In the genomic region with DNA sequence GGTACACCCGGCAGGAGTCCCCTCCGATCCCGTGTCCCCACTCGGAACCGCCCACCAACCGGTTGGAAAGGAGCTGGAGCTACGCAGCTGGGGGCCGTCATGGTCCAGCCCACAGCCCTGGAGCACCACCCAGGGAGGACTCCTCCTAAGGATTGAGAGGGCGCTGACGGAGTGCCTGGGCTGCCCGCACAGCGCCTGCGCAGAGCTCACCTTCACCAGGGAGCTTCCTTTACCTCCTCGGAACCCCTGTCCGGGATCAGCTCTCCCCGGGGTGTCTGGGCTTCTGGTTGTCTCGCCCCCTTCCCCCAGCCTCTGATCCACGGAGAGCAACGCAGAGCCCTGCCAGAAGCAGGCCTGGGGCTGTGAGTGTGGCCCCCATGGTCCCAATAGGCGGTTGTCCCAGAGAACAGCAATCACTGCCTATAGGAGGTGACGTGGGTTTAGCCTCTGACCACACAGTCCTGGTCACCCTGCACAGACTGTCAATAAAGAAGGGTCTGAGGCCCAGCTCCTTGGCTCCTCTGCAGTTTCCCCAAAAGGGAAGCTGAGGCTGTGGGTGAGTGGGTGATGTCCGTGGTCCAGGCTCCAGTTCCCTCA, we compare ENCODE assay signal across 13 cellular contexts. TPM values are rescaled to one million over a fixed set of nuclear protein-coding genes. Genes with fewer than 3 reads are reported as not detected.
A peak's percentile ranks its signal among the peaks of the same experiment; 100 is the strongest.
DNase-seq lines count a peak whose midpoint lies in the region; ATAC-seq, FAIRE-seq and TF ChIP-seq lines count a peak whose summit lies in the region.
"Had no signal": no experiment of that assay in that cellular context is flagged by ENCODE, and none has a peak within 500 bp of the region (broad histone marks: within the 10 kb centered on the region; RNA-seq: fewer than 3 reads in every experiment).

No MANE protein-coding gene starts in this region.

- H3K9me2 ChIP-seq in HCT116 (ENCODE audit: insufficient read depth), result no peaks in the 10 kb centered on the region

- WGBS in A549 (ENCODE audit: missing lambda C conversion rate), result 85% methylated on average over 21 of the region's 22 CpGs
- WGBS in endodermal cell (ENCODE audit: insufficient coverage in 1 of 2, insufficient read length in 1 of 2), 2 experiments, result 25 to 36% methylated on average over 15 to 22 of the region's 22 CpGs

- RAD21 ChIA-PET in HCT116 (lab: Charles Lee; ENCODE audit: low non-redundant PET in 1 of 2, low total read pairs in 2 of 2, uncharacterized antibody in 2 of 2, unreplicated experiment in 2 of 2), result no interaction called here

- H3K27me3 ChIP-seq in HCT116 (ENCODE audit: insufficient read depth, low read length), result no peaks in the 10 kb centered on the region
- H3K27me3 ChIP-seq in endodermal cell (ENCODE audit: control insufficient read depth, insufficient read depth, low read length, poor library complexity, severe bottlenecking), result peaks cover 78% of the 10 kb centered on the region
- H3K27me3 ChIP-seq in naive thymus-derived CD4-positive, alpha-beta T cell (ENCODE audit: control insufficient read depth in 2 of 2, insufficient read depth in 2 of 2, low read length in 2 of 2), result no peaks in the 10 kb centered on the region

- peak overlapping the region; percentile 55 for H3K4me3 Mint-ChIP-seq in endodermal cell
- peak overlapping the region in 6 of 10 donors; percentile 46 to 76 (median 60) for H3K4me3 Mint-ChIP-seq in naive thymus-derived CD4-positive, alpha-beta T cell

- H3K9ac ChIP-seq in HCT116 (ENCODE audit: low read length), result peak overlapping the region; percentile 53
- H3K9ac ChIP-seq in endodermal cell (ENCODE audit: extremely low read depth, low read length, poor library complexity, severe bottlenecking), result no peak overlapping the region

- H3K9me3 Mint-ChIP-seq in endodermal cell, result peaks cover 22% of the 10 kb centered on the region
- H3K9me3 Mint-ChIP-seq in naive thymus-derived CD4-positive, alpha-beta T cell, result peaks cover 0 to 10% (median 4%) of the 10 kb centered on the region in 11 donors

- no peak for TF ChIP-seq EP300 in A549 (IDR thresholded peaks at IDR 0.05)

- peaks cover 20% of the 10 kb centered on the region for H3K4me1 Mint-ChIP-seq in endodermal cell
- H3K4me1 Mint-ChIP-seq in naive thymus-derived CD4-positive, alpha-beta T cell, result peaks cover 0 to 19% (median 12%) of the 10 kb centered on the region in 7 donors

- H3K79me2 ChIP-seq in HCT116 (ENCODE audit: insufficient read depth, low read length), result no peaks in the 10 kb centered on the region

- no peak overlapping the region for H3K27ac Mint-ChIP-seq in endodermal cell
- no peak overlapping the region for H3K27ac Mint-ChIP-seq in naive thymus-derived CD4-positive, alpha-beta T cell

- intact Hi-C loops in HCT116 (cut with micrococcal nuclease), result no loop called here
- intact Hi-C loops in naive thymus-derived CD4-positive, alpha-beta T cell (cut with micrococcal nuclease), result no loop called here

- H3K36me3 ChIP-seq in HCT116 (ENCODE audit: control insufficient read depth in 1 of 2, insufficient read depth in 2 of 2, low read length in 2 of 2) (no peaks in the 10 kb centered on the region), endodermal cell (ENCODE audit: control insufficient read depth, insufficient read depth, low read length) (no peaks in the 10 kb centered on the region)
- H3K36me3 ChIP-seq in naive thymus-derived CD4-positive, alpha-beta T cell (ENCODE audit: control insufficient read depth in 2 of 3, insufficient read depth in 3 of 3, low read length in 3 of 3), result no peaks in the 10 kb centered on the region

- peak overlapping the region; percentile 46 for H3K4me3 ChIP-seq in A549
- peak overlapping the region; percentile 51 to 66 for H3K4me3 ChIP-seq in HCT116 (replicated peaks in 1 of 2; ENCODE audit: low read depth in 1 of 2, low read length in 2 of 2)
- peak overlapping the region; percentile 70 for H3K4me3 ChIP-seq in endodermal cell (ENCODE audit: low read length)
- no peak overlapping the region for H3K4me3 ChIP-seq in naive thymus-derived CD4-positive, alpha-beta T cell (ENCODE audit: low read length)

- no peaks in the 10 kb centered on the region for H4K20me1 ChIP-seq in HCT116 (ENCODE audit: insufficient read depth)

- H3K4me1 ChIP-seq in A549 (no peaks in the 10 kb centered on the region), HCT116 (ENCODE audit: control insufficient read depth in 1 of 2, insufficient read depth in 2 of 2, low read length in 2 of 2) (peaks cover 2 to 16% of the 10 kb centered on the region in 2 experiments; a peak in 2 of 4 replicates), endodermal cell (ENCODE audit: control insufficient read depth, insufficient read depth, low read length) (no peaks in the 10 kb centered on the region)
- peaks cover 0 to 10% of the 10 kb centered on the region in 2 donors for H3K4me1 ChIP-seq in naive thymus-derived CD4-positive, alpha-beta T cell (ENCODE audit: control insufficient read depth in 2 of 2, insufficient read depth in 2 of 2, low read length in 2 of 2)

- no peak for TF ChIP-seq RAD21 in A549 (conservative IDR thresholded peaks at IDR 0.05 in 1 of 2, IDR thresholded peaks at IDR 0.05 in 1 of 2)
- TF ChIP-seq RAD21 in HCT116 (IDR thresholded peaks at IDR 0.05; ENCODE audit: low read depth), result no peak

- ATAC-seq in A549, result no peak
- peak; percentile 78 for ATAC-seq in HCT116
- ATAC-seq in naive thymus-derived CD4-positive, alpha-beta T cell, result no peak
- no peak for ATAC-seq in SK-N-SH treated with all-trans-retinoic acid at 6 μM for 48 hours
- ATAC-seq in GM18907 (IDR thresholded peaks at IDR 0.05; ENCODE audit: unreplicated experiment), result no peak

- TF ChIP-seq CTCF in A549 (IDR thresholded peaks at IDR 0.05), result no peak
- no peak for TF ChIP-seq CTCF in HCT116 (IDR thresholded peaks at IDR 0.05 in 2 of 3, conservative IDR thresholded peaks at IDR 0.05 in 1 of 3; ENCODE audit: borderline replicate concordance in 1 of 3, insufficient read depth in 1 of 3, low read depth in 2 of 3, low read length in 2 of 3)
- no peak for TF ChIP-seq CTCF in endodermal cell (conservative IDR thresholded peaks at IDR 0.05)

- H3K27me3 Mint-ChIP-seq in endodermal cell (ENCODE audit: insufficient read depth), result peaks cover 92% of the 10 kb centered on the region
- peaks cover 36 to 67% (median 39%) of the 10 kb centered on the region in 5 donors for H3K27me3 Mint-ChIP-seq in naive thymus-derived CD4-positive, alpha-beta T cell

- H3K9me3 ChIP-seq in A549 (peaks cover 3% of the 10 kb centered on the region; the same call in 1 of the 3 replicates), HCT116 (ENCODE audit: control insufficient read depth in 1 of 2, insufficient read depth in 1 of 2, low read depth in 1 of 2, low read length in 2 of 2) (no peaks in the 10 kb centered on the region), endodermal cell (ENCODE audit: control insufficient read depth, low read length) (peaks cover 18% of the 10 kb centered on the region)
- no peaks in the 10 kb centered on the region for H3K9me3 ChIP-seq in naive thymus-derived CD4-positive, alpha-beta T cell (ENCODE audit: control insufficient read depth in 2 of 3, low read length in 3 of 3)

- H3K36me3 Mint-ChIP-seq in endodermal cell (ENCODE audit: low read depth), result peaks cover 3% of the 10 kb centered on the region
- peaks cover 0 to 8% (median 0%) of the 10 kb centered on the region in 5 donors for H3K36me3 Mint-ChIP-seq in naive thymus-derived CD4-positive, alpha-beta T cell

- POLR2A ChIA-PET in A549 (lab: Yijun Ruan, JAX), result no interaction called here
- POLR2A ChIA-PET in HCT116 (lab: Charles Lee), result interaction anchor here (0.6 to 0.9 kb wide), 2 partner anchors 8 to 541 kb away, joined by 3 to 5 read pairs; no protein-coding TSS in a partner anchor
- POLR2A ChIA-PET in naive thymus-derived CD4-positive, alpha-beta T cell (lab: Charles Lee), result no interaction called here

- H3K27ac ChIP-seq in A549 (peak overlapping the region in 1 of 2 experiments; percentile 68; a peak in 3 of 6 replicates), HCT116 (ENCODE audit: low read depth, low read length) (peak overlapping the region; percentile 58; the same call in 1 of the 2 replicates), endodermal cell (ENCODE audit: low read depth, low read length) (no peak overlapping the region)
- no peak overlapping the region for H3K27ac ChIP-seq in naive thymus-derived CD4-positive, alpha-beta T cell (ENCODE audit: low read depth, low read length)

- TF ChIP-seq POLR2A in A549 (IDR thresholded peaks at IDR 0.05; ENCODE audit: low read length) (no peak), HCT116 (IDR thresholded peaks at IDR 0.05; ENCODE audit: borderline replicate concordance, extremely low read depth, insufficient read depth, insufficient read length) (no peak)

- H2AFZ ChIP-seq in HCT116 (ENCODE audit: low read depth, low read length, poor library complexity, severe bottlenecking), result peak overlapping the region; percentile 45

- DNase-seq in A549 (ENCODE audit: low read depth in 1 of 2, low spot score in 1 of 2), result no peak
- DNase-seq in HCT116 (ENCODE audit: low read depth, low spot score), result peak; percentile 32
- DNase-seq in endodermal cell, result peak; percentile 80
- no peak for DNase-seq in naive thymus-derived CD4-positive, alpha-beta T cell
- no peak for DNase-seq in NOMO-1 (lab: John Stamatoyannopoulos, UW; ENCODE audit: unreplicated experiment in 2 of 2)
- no peak for DNase-seq in middle frontal gyrus (ENCODE audit: extremely low spot score, low spot score)
- DNase-seq: C1 segment of cervical spinal cord; effector CD4-positive, alpha-beta T cell; substantia nigra had no signal

- FAIRE-seq in A549 (lab: Jason Lieb, UNC), result no peak

- BruUV-seq in HCT116 (replicated peaks; lab: Mats Ljungman, UMichigan), result no TSS peak

- H3K4me2 ChIP-seq in A549 (peak overlapping the region; percentile 98), HCT116 (ENCODE audit: low read length) (peak overlapping the region; percentile 83)

- CTCF ChIA-PET in A549 (lab: Yijun Ruan, JAX), result interaction anchor here (1.1 to 1.4 kb wide), 2 partner anchors 8 to 13 kb away, joined by 3 read pairs; no protein-coding TSS in a partner anchor
- CTCF ChIA-PET in HCT116 (lab: Charles Lee), result interaction anchor here (0.7 to 0.8 kb wide), 2 partner anchors 9 to 521 kb away, joined by 3 to 7 read pairs; no protein-coding TSS in a partner anchor
- CTCF ChIA-PET in naive thymus-derived CD4-positive, alpha-beta T cell (lab: Charles Lee), result no interaction called here

RNA-seq across cellular contexts. Expression of a gene that starts 14.6 kb away (rescaled TPM):
- 0.17 and 0.18 TPM in 2 replicates for polyA plus RNA-seq in A549 (2011; rRNA removed)
- polyA plus RNA-seq in A549 (2012; cell fraction: cytosol; rRNA removed), result 0.08 and 0.12 TPM in 2 replicates
- 0.24 and 0.30 TPM in 2 replicates for polyA plus RNA-seq in A549 (2012; cell fraction: nucleus; rRNA removed)
- polyA plus RNA-seq in A549 (2017; fragmentation: RNase III; extraction: RNeasy Plus Mini Kit Qiagen cat#74134 plus additional on column Dnase treatment), result 0.04 to 0.07 TPM in 2 of 3 replicates, not detected in the other
- polyA minus RNA-seq in A549 (2011; rRNA and poly(A)+ RNA removed), result 0.08 and 0.15 TPM in 2 replicates
- 0.10 TPM for total RNA-seq in HCT116 (2021; ENCODE audit: unreplicated experiment)
- 0.05 TPM in 1 of 2 replicates, not detected in the other for polyA plus RNA-seq in HCT116 (2012)
- not detected for total RNA-seq in endodermal cell
- 0.11 TPM for polyA plus RNA-seq in endodermal cell (2013, experiment 1 of 2)
- not detected for polyA plus RNA-seq in endodermal cell (2013, experiment 2 of 2)
- not detected for total RNA-seq in naive thymus-derived CD4-positive, alpha-beta T cell
- not detected for polyA plus RNA-seq in naive thymus-derived CD4-positive, alpha-beta T cell
- total RNA-seq: neural crest cell, SK-MEL-5 had no signal

RNA-seq across cellular contexts. Expression of a gene that starts 34.7 kb away (rescaled TPM):
- 0.05 and 0.11 TPM in 2 replicates for polyA plus RNA-seq in A549 (2011; rRNA removed)
- 0.03 and 0.04 TPM in 2 replicates for polyA plus RNA-seq in A549 (2012; cell fraction: cytosol; rRNA removed)
- 0.02 TPM in 2 replicates for polyA plus RNA-seq in A549 (2012; cell fraction: nucleus; rRNA removed)
- polyA plus RNA-seq in A549 (2017; fragmentation: RNase III; extraction: RNeasy Plus Mini Kit Qiagen cat#74134 plus additional on column Dnase treatment), result not detected in 3 replicates
- 0.24 and 0.29 TPM in 2 replicates for polyA minus RNA-seq in A549 (2011; rRNA and poly(A)+ RNA removed)
- total RNA-seq in HCT116 (2021; ENCODE audit: unreplicated experiment), result not detected
- polyA plus RNA-seq in HCT116 (2012), result not detected in 2 replicates
- not detected for total RNA-seq in endodermal cell
- not detected for polyA plus RNA-seq in endodermal cell (2013, experiment 1 of 2)
- not detected for polyA plus RNA-seq in endodermal cell (2013, experiment 2 of 2)
- not detected for total RNA-seq in naive thymus-derived CD4-positive, alpha-beta T cell
- not detected for polyA plus RNA-seq in naive thymus-derived CD4-positive, alpha-beta T cell
- total RNA-seq: neural crest cell, SK-MEL-5 had no signal

RNA-seq across cellular contexts. Expression of a gene that starts 42.7 kb away (rescaled TPM):
- polyA plus RNA-seq in A549 (2011; rRNA removed) (0.05 and 0.10 TPM in 2 replicates), A549 (2017; fragmentation: RNase III; extraction: RNeasy Plus Mini Kit Qiagen cat#74134 plus additional on column Dnase treatment) (0.18 to 0.31 TPM (median 0.18 TPM) in 3 replicates)
- polyA plus RNA-seq in A549 (2012; cell fraction: cytosol; rRNA removed), result 0.05 and 0.11 TPM in 2 replicates
- 0.20 and 0.22 TPM in 2 replicates for polyA plus RNA-seq in A549 (2012; cell fraction: nucleus; rRNA removed)
- 0.17 TPM in 1 of 2 replicates, not detected in the other for polyA minus RNA-seq in A549 (2011; rRNA and poly(A)+ RNA removed)
- total RNA-seq in HCT116 (2021; ENCODE audit: unreplicated experiment) (0.34 TPM), endodermal cell (not detected)
- 0.05 TPM in 1 of 2 replicates, not detected in the other for polyA plus RNA-seq in HCT116 (2012)
- polyA plus RNA-seq in endodermal cell (2013, experiment 1 of 2), result not detected
- polyA plus RNA-seq in endodermal cell (2013, experiment 2 of 2), result not detected
- under 1 TPM in 2 of 5 experiments, not detected in 3; 0.24 TPM for total RNA-seq in naive thymus-derived CD4-positive, alpha-beta T cell
- not detected for polyA plus RNA-seq in naive thymus-derived CD4-positive, alpha-beta T cell
- total RNA-seq: neural crest cell, SK-MEL-5 had no signal

Comparison
In these comparisons a context has a peak if more than half of its experiments do, and no peak if none do; other contexts are left out.
1. DNase-seq: peak in HCT116 (single experiment) and endodermal cell (single experiment); none in A549 (0 of 2), naive thymus-derived CD4-positive, alpha-beta T cell (0 of 9), NOMO-1 (0 of 2) and middle frontal gyrus (single experiment).